24 cellular contexts compared by ENCODE assay signal in the genomic region with DNA sequence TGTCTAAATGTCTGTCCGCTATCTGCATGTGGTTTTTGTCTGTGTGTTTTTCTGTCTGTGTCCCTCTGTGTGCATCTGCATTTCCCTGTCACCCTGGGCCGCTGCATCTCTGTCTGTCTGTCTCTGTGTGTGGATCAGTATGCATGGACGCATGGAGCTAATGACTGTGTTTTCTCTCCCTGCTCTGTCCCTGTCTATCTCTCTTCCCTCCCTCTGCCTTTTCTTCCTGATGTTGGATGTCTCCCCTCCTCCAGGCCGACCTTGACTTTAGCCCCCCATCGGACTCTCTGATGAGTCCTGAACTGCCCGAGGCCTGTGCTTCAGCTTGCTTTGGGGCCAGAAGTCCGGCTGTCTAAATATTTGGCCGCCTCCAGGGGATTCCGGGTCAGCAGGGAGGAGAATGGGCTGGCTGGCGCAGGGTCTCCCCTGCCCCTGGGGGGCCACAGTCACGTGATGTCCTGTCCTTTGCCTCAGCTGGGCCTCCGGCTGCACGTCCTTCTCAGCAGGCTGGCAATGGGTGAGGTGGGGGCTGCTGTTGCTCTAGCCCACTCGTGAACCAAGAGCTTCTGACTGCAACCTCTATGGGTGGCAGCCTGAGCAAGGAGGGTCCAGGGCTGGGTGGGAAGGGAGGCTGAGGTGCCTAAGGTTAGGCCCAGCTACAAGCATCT. TPM values are rescaled to one million over a fixed set of nuclear protein-coding genes. Genes with fewer than 3 reads are reported as not detected.
DNase-seq lines count a peak whose midpoint lies in the region; ATAC-seq and TF ChIP-seq lines count a peak whose summit lies in the region.
"Had no signal": no experiment of that assay in that cellular context is flagged by ENCODE, and none has a peak within 500 bp of the region (broad histone marks: within the 10 kb centered on the region; RNA-seq: fewer than 3 reads in every experiment).

No MANE protein-coding gene starts in this region.

- H3K36me3 ChIP-seq in left ventricle myocardium inferior (no peaks in the 10 kb centered on the region), liver (ENCODE audit: control insufficient read depth in 4 of 4, insufficient read depth in 3 of 4, low read depth in 1 of 4, low read length in 3 of 4) (no peaks in the 10 kb centered on the region)
- H3K36me3 ChIP-seq: BLaER1 treated with 17β-estradiol and CSF1 and Interleukin-3, amounts not matched to agents 10 nM and 100 nM; MG63 had no signal

- H3K27ac ChIP-seq in left ventricle myocardium inferior (replicated peaks): no peak overlapping the region
- peak overlapping the region; percentile 76 to 95 for H3K27ac ChIP-seq in liver (ENCODE audit: low read depth in 1 of 2, low read length in 2 of 2)
- peak overlapping the region; percentile 17 for H3K27ac ChIP-seq in temporal lobe (ENCODE audit: low read depth, low read length)
- H3K27ac ChIP-seq in foreskin keratinocyte: no peak overlapping the region
- H3K27ac ChIP-seq: 22Rv1; BLaER1 treated with 17β-estradiol and CSF1 and Interleukin-3, amounts not matched to agents 10 nM and 100 nM had no signal

- H3K4me3 ChIP-seq in left ventricle myocardium inferior (no peak overlapping the region), liver (ENCODE audit: low read depth in 1 of 3, low read length in 3 of 3) (peak overlapping the region in 2 of 3 donors; percentile 20 to 29)
- H3K4me3 ChIP-seq: BLaER1 treated with 17β-estradiol and CSF1 and Interleukin-3, amounts not matched to agents 10 nM and 100 nM; GM23338; MG63 had no signal

- H3K27me3 ChIP-seq in left ventricle myocardium inferior (ENCODE audit: low read depth): peaks cover 23% of the 10 kb centered on the region
- no peaks in the 10 kb centered on the region for H3K27me3 ChIP-seq in liver (ENCODE audit: control insufficient read depth in 4 of 4, insufficient read depth in 4 of 4, low read length in 3 of 4)
- peaks cover 47% of the 10 kb centered on the region for H3K27me3 ChIP-seq in foreskin keratinocyte
- H3K27me3 ChIP-seq: MG63 had no signal

- H3K27me3 Mint-ChIP-seq in brain: peaks cover 37% of the 10 kb centered on the region

- peaks cover 31% of the 10 kb centered on the region for H3K4me1 Mint-ChIP-seq in brain

- H3K36me3 Mint-ChIP-seq in brain: no peaks in the 10 kb centered on the region
- H3K36me3 Mint-ChIP-seq: CD4-positive, alpha-beta memory T cell had no signal

- 37% methylated on average over 14 of the region's 14 CpGs for WGBS in liver

- H3K4me1 ChIP-seq in left ventricle myocardium inferior (peaks cover 30% of the 10 kb centered on the region), liver (ENCODE audit: control insufficient read depth in 4 of 4, insufficient read depth in 4 of 4, low read length in 3 of 4) (peaks cover 39 to 88% (median 76%) of the 10 kb centered on the region in 4 donors), foreskin keratinocyte (no peaks in the 10 kb centered on the region)

- H3K9ac ChIP-seq in liver (ENCODE audit: low read depth in 1 of 2, low read length in 2 of 2): peak overlapping the region; percentile 1 to 85
- H3K9ac ChIP-seq: BLaER1 treated with 17β-estradiol and CSF1 and Interleukin-3, amounts not matched to agents 10 nM and 100 nM had no signal

- TF ChIP-seq CTCF in left ventricle myocardium inferior (IDR thresholded peaks at IDR 0.05; ENCODE audit: borderline replicate concordance) (no peak), brain (conservative IDR thresholded peaks at IDR 0.05) (no peak), liver (IDR thresholded peaks at IDR 0.05; ENCODE audit: low read depth, low read length, missing input control) (no peak), foreskin keratinocyte (conservative IDR thresholded peaks at IDR 0.05) (no peak)

- TF ChIP-seq RAD21 in liver (IDR thresholded peaks at IDR 0.05): peak in 1 of 2 donors; percentile 5

- H3K9me3 ChIP-seq in left ventricle myocardium inferior (replicated peaks): no peaks in the 10 kb centered on the region
- H3K9me3 ChIP-seq in liver (ENCODE audit: control insufficient read depth in 4 of 4, low read length in 3 of 4): no peaks in the 10 kb centered on the region
- H3K9me3 ChIP-seq: BLaER1 treated with 17β-estradiol and CSF1 and Interleukin-3, amounts not matched to agents 10 nM and 100 nM; Caco-2; MG63 had no signal

- intact Hi-C loops in left ventricle myocardium inferior (cut with micrococcal nuclease): no loop called here
- intact Hi-C loops in cardiac septum (cut with DNase I): no loop called here

- ATAC-seq in HG03469 (IDR thresholded peaks at IDR 0.05; ENCODE audit: unreplicated experiment) (no peak), foreskin keratinocyte (no peak)
- ATAC-seq: GM23338, HCT116, Panc1 had no signal

- peak overlapping the region in 4 of 5 experiments; percentile 2 to 24 (median 9) for H3K27ac Mint-ChIP-seq in brain
- H3K27ac Mint-ChIP-seq: CD4-positive, alpha-beta memory T cell; GM23338 had no signal

- H3K4me3 Mint-ChIP-seq in brain: peak overlapping the region in 4 of 5 experiments; percentile 8 to 48 (median 20)
- H3K4me3 Mint-ChIP-seq: GM23338 had no signal

- DNase-seq in left ventricle myocardium inferior: peak; percentile 36
- DNase-seq in cardiac septum (ENCODE audit: low spot score): no peak
- no peak for DNase-seq in D341Med (ENCODE audit: low spot score)
- DNase-seq in foreskin keratinocyte: no peak
- DNase-seq: Caco-2; CD4-positive, alpha-beta memory T cell; DMS153; MG63; NCI-H1417; NCI-H187 treated with DMSO at 0.1 percent for 48 hours; NCI-H748 treated with DMSO at 0.1 percent for 48 hours; NK-92 treated with Interleukin-12 subunit alpha and Interleukin-12 subunit beta, amount 100 ng/mL, for 24 hours had no signal

- H3K9me3 Mint-ChIP-seq in brain: no peaks in the 10 kb centered on the region
- H3K9me3 Mint-ChIP-seq: CD4-positive, alpha-beta memory T cell; GM23338 had no signal

TF ChIP-seq in liver, 16 proteins besides CTCF, POLR2A, EP300 and RAD21 (continues in another document):
- TF ChIP-seq HNF4A (conservative IDR thresholded peaks at IDR 0.05) (peak; percentile 75 to 83), HNF4G (IDR thresholded peaks at IDR 0.05) (peak; percentile 25), FOXA1 (IDR thresholded peaks at IDR 0.05) (no peak), NR2F2 (IDR thresholded peaks at IDR 0.05) (no peak), TAF1 (conservative IDR thresholded peaks at IDR 0.05) (no peak), YY1 (IDR thresholded peaks at IDR 0.05) (no peak), JUND (IDR thresholded peaks at IDR 0.05) (no peak), SP1 (IDR thresholded peaks at IDR 0.05) (peak; percentile 55), FOXA2 (IDR thresholded peaks at IDR 0.05) (no peak), EGR1 (IDR thresholded peaks at IDR 0.05; ENCODE audit: low read depth in 2 of 2) (no peak)
- TF ChIP-seq, protein P1, sequence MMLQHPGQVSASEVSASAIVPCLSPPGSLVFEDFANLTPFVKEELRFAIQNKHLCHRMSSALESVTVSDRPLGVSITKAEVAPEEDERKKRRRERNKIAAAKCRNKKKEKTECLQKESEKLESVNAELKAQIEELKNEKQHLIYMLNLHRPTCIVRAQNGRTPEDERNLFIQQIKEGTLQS (IDR thresholded peaks at IDR 0.05): no peak
- TF ChIP-seq, protein P2, sequence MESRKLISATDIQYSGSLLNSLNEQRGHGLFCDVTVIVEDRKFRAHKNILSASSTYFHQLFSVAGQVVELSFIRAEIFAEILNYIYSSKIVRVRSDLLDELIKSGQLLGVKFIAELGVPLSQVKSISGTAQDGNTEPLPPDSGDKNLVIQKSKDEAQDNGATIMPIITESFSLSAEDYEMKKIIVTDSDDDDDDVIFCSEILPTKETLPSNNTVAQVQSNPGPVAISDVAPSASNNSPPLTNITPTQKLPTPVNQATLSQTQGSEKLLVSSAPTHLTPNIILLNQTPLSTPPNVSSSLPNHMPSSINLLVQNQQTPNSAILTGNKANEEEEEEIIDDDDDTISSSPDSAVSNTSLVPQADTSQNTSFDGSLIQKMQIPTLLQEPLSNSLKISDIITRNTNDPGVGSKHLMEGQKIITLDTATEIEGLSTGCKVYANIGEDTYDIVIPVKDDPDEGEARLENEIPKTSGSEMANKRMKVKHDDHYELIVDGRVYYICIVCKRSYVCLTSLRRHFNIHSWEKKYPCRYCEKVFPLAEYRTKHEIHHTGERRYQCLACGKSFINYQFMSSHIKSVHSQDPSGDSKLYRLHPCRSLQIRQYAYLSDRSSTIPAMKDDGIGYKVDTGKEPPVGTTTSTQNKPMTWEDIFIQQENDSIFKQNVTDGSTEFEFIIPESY (IDR thresholded peaks at IDR 0.05): no peak
- TF ChIP-seq, protein P3, sequence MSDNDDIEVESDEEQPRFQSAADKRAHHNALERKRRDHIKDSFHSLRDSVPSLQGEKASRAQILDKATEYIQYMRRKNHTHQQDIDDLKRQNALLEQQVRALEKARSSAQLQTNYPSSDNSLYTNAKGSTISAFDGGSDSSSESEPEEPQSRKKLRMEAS (IDR thresholded peaks at IDR 0.05): no peak

RNA-seq across cellular contexts. Expression of a gene that starts 3.7 kb away (rescaled TPM):
- 10.4 TPM for total RNA-seq in left ventricle myocardium inferior
- total RNA-seq in cardiac septum: 6.6 TPM
- 18.3 TPM for polyA plus RNA-seq in brain (ENCODE audit: insufficient read depth, low read depth, low replicate concordance)
- total RNA-seq in liver: 100 to 1,000 TPM in 1 of 2 donors, 10 to 100 TPM in 1; 98.1 to 166 TPM
- polyA plus RNA-seq in liver: 100 to 1,000 TPM; 114 to 180 TPM
- total RNA-seq in temporal lobe: 5.4 TPM
- not detected in 2 replicates for total RNA-seq in foreskin keratinocyte
- 0.09 TPM in 1 of 2 replicates, not detected in the other for polyA plus RNA-seq in foreskin keratinocyte
- total RNA-seq: CD4-positive, alpha-beta memory T cell had no signal
- polyA plus RNA-seq: CD4-positive, alpha-beta memory T cell had no signal

RNA-seq across cellular contexts. Expression of a gene that starts 17.4 kb away (rescaled TPM):
- not detected for total RNA-seq in left ventricle myocardium inferior
- total RNA-seq in cardiac septum: not detected
- polyA plus RNA-seq in brain (ENCODE audit: insufficient read depth, low read depth, low replicate concordance): 0.59 TPM
- under 1 TPM in 1 of 2 donors, not detected in 1; 0.08 TPM for total RNA-seq in liver
- polyA plus RNA-seq in liver: not detected
- total RNA-seq in temporal lobe: not detected
- total RNA-seq in foreskin keratinocyte: 0.03 TPM in 1 of 2 replicates, not detected in the other
- not detected in 2 replicates for polyA plus RNA-seq in foreskin keratinocyte
- total RNA-seq: CD4-positive, alpha-beta memory T cell; G401; GM23338; LHCN-M2; NCI-H460 had no signal
- polyA plus RNA-seq: CD4-positive, alpha-beta memory T cell; GM23338 had no signal

RNA-seq across cellular contexts. Expression of a gene that starts 27.2 kb away (rescaled TPM):
- total RNA-seq in left ventricle myocardium inferior (118 TPM), cardiac septum (153 TPM), liver (10 to 100 TPM; 58.3 to 65.0 TPM), temporal lobe (83.1 TPM), foreskin keratinocyte (242 and 258 TPM in 2 replicates)
- polyA plus RNA-seq in brain (ENCODE audit: insufficient read depth, low read depth, low replicate concordance) (348 TPM), liver (10 to 100 TPM; 59.5 to 86.3 TPM), foreskin keratinocyte (243 and 258 TPM in 2 replicates)

RNA-seq across cellular contexts. Expression of a gene that starts 53.7 kb away (rescaled TPM):
- total RNA-seq in left ventricle myocardium inferior (10.2 TPM), cardiac septum (10.0 TPM), liver (1 to 10 TPM; 1.6 to 4.8 TPM), temporal lobe (8.9 TPM), foreskin keratinocyte (108 and 121 TPM in 2 replicates)
- polyA plus RNA-seq in brain (ENCODE audit: insufficient read depth, low read depth, low replicate concordance) (15.3 TPM), liver (1 to 10 TPM in 1 of 2 donors, under 1 TPM in 1; 0.60 to 2.7 TPM), foreskin keratinocyte (94.2 and 98.4 TPM in 2 replicates)
- total RNA-seq: CD4-positive, alpha-beta memory T cell had no signal
- polyA plus RNA-seq: CD4-positive, alpha-beta memory T cell had no signal

Comparison
In these comparisons a context has a peak if more than half of its experiments do, and no peak if none do; other contexts are left out.
1. H3K27ac ChIP-seq: peak in liver (2 of 2) and temporal lobe (single experiment); none in left ventricle myocardium inferior (single experiment) and foreskin keratinocyte (single experiment).